In the genomic region with DNA sequence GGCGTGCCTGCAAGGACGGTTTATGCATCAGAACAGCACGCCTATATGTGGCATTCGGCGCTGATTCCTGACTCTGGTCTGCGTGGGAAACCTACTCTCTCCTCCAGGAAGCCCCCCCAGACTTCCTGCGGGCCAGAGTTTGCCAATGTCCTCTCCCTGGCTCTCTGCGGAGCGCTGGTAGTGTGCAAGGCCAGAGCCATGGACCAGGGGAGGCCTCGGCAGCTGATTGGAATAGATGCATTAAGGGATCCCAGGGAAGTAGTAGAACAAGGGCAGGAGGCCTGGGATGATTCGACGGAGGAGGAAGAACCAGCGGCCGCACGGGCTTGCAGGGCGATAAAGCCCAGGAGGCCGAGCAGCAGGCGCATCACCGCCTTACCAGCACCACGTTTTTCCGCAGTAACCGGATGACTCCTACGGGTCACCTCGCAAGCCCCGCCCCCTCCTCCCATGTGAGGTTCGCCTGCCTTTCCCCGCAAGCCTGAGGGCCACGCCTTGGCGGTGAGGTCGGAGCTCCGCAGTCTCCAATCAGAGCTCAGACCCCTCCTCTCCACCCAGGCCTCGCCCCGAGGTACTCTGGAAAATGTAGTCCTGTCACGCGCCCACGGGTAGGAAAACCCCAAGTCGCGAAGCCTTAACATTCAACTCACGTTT, we compare ENCODE assay signal across 9 cellular contexts. TPM values are rescaled to one million over a fixed set of nuclear protein-coding genes. Genes with fewer than 3 reads are reported as not detected.
A peak's percentile ranks its signal among the peaks of the same experiment; 100 is the strongest.
DNase-seq lines count a peak whose midpoint lies in the region; ATAC-seq lines count a peak whose summit lies in the region.
"Had no signal": no experiment of that assay in that cellular context is flagged by ENCODE, and none has a peak within 500 bp of the region (broad histone marks: within the 10 kb centered on the region; RNA-seq: fewer than 3 reads in every experiment).

No MANE protein-coding gene starts in this region.

- H3K9me3 Mint-ChIP-seq in activated naive CD4-positive, alpha-beta T cell treated with anti-CD3 and anti-CD28 coated beads, Interleukin-2, amount 50 U/mL, for 24 hours, result no peaks in the 10 kb centered on the region

- peaks cover 21% of the 10 kb centered on the region for H3K4me1 Mint-ChIP-seq in activated naive CD4-positive, alpha-beta T cell treated with anti-CD3 and anti-CD28 coated beads, Interleukin-2, amount 50 U/mL, for 24 hours

- peaks cover 4% of the 10 kb centered on the region for H3K36me3 Mint-ChIP-seq in activated naive CD4-positive, alpha-beta T cell treated with anti-CD3 and anti-CD28 coated beads, Interleukin-2, amount 50 U/mL, for 24 hours

- H3K4me3 Mint-ChIP-seq in activated naive CD4-positive, alpha-beta T cell treated with anti-CD3 and anti-CD28 coated beads, Interleukin-2, amount 50 U/mL, for 24 hours, result peak overlapping the region; percentile 15

- no peak overlapping the region for H3K27ac Mint-ChIP-seq in activated naive CD4-positive, alpha-beta T cell treated with anti-CD3 and anti-CD28 coated beads, Interleukin-2, amount 50 U/mL, for 24 hours

- no peak for ATAC-seq in GM21526 (IDR thresholded peaks at IDR 0.05; ENCODE audit: low FRiP score, unreplicated experiment)

- H3K27me3 Mint-ChIP-seq in activated naive CD4-positive, alpha-beta T cell treated with anti-CD3 and anti-CD28 coated beads, Interleukin-2, amount 50 U/mL, for 24 hours, result peaks cover 37% of the 10 kb centered on the region

- peak; percentile 90 for DNase-seq in Caki2 (ENCODE audit: low read depth)
- DNase-seq in OCI-M2 (lab: John Stamatoyannopoulos, UW; ENCODE audit: unreplicated experiment), result peak; percentile 99
- DNase-seq in hepatic stellate cell (ENCODE audit: low spot score), result peak; percentile 59
- peak; percentile 15 for DNase-seq in smooth muscle cell of the brain vasculature (ENCODE audit: low read depth, low spot score)
- no peak for DNase-seq in NCI-H2227 treated with DMSO at 0.1 percent for 48 hours (lab: John Stamatoyannopoulos, UW)
- no peak for DNase-seq in central memory CD4-positive, alpha-beta T cell

- in situ Hi-C loops in Caki2 (cut with HindIII; ENCODE audit: low pct_unique_long_range_greater_than_20kb, low sequenced_read_pairs), result no loop called here

RNA-seq across cellular contexts. Expression of gene CLEC11A, which starts 5.0 kb away (rescaled TPM):
- 2.0 and 6.1 TPM in 2 replicates for total RNA-seq in Caki2 (2014; rRNA removed; shearing (Covaris generic); ENCODE audit: low replicate concordance)

RNA-seq across cellular contexts. Expression of gene SHANK1, which starts 8.6 kb away (rescaled TPM):
- total RNA-seq in Caki2 (2014; rRNA removed; shearing (Covaris generic); ENCODE audit: low replicate concordance), result not detected in 2 replicates

RNA-seq across cellular contexts. Expression of gene GPR32, which starts 42.1 kb away (rescaled TPM):
- total RNA-seq in Caki2 (2014; rRNA removed; shearing (Covaris generic); ENCODE audit: low replicate concordance), result not detected in 2 replicates
- total RNA-seq: frontal cortex had no signal

Comparison
In these comparisons a context has a peak if more than half of its experiments do, and no peak if none do; other contexts are left out.
1. DNase-seq: peak in Caki2 (single experiment), OCI-M2 (single experiment), hepatic stellate cell (single experiment) and smooth muscle cell of the brain vasculature (single experiment); none in NCI-H2227 treated with DMSO at 0.1 percent for 48 hours (single experiment) and central memory CD4-positive, alpha-beta T cell (single experiment).